ENCODE assay signal across 1 cellular context in the genomic region with DNA sequence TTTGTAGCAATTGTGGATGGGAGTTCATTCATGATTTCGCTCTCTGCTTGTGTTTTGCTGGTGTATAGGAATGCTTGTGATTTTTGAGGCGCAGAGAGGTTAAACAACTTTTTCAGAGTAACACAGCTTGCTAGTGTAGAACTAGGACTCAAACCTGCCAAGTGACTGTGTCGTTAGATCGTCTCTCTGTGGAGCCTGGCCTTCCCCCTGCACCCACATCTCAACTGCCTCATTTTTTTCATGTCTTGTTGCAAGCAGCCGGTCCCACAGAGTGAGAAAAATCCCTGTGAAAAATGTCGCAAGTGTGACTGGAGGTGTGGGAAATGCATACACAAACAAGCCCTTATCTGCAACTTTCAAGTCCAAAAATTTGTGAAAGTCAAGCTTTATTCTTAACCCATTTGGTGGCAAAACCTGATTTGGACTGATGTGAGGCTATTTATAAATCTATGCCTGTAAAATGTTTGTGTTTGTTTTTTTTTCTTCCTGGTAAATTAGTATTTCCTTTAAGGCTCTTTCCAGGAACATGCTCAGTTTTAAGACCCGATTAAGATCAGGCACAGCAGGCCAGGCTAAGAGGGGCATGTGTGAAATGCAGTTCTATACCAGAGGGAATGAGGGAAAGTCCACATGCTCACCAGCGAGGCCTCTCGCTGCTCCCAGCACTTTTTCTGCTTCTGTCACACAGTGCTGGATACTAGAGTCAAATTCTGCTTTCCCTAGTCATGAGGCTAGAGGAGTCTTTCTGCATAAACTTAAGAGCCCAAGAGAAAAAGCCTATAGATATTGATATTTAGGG.
TF ChIP-seq lines count a peak whose summit lies in the region.

No MANE protein-coding gene starts in this region.

TF ChIP-seq in H1, 55 proteins besides CTCF, POLR2A, EP300 and RAD21:
- peak; percentile 19; the same call in 1 of the 2 replicates for TF ChIP-seq E2F6 (IDR thresholded peaks at IDR 0.05)
- TF ChIP-seq, protein P1, sequence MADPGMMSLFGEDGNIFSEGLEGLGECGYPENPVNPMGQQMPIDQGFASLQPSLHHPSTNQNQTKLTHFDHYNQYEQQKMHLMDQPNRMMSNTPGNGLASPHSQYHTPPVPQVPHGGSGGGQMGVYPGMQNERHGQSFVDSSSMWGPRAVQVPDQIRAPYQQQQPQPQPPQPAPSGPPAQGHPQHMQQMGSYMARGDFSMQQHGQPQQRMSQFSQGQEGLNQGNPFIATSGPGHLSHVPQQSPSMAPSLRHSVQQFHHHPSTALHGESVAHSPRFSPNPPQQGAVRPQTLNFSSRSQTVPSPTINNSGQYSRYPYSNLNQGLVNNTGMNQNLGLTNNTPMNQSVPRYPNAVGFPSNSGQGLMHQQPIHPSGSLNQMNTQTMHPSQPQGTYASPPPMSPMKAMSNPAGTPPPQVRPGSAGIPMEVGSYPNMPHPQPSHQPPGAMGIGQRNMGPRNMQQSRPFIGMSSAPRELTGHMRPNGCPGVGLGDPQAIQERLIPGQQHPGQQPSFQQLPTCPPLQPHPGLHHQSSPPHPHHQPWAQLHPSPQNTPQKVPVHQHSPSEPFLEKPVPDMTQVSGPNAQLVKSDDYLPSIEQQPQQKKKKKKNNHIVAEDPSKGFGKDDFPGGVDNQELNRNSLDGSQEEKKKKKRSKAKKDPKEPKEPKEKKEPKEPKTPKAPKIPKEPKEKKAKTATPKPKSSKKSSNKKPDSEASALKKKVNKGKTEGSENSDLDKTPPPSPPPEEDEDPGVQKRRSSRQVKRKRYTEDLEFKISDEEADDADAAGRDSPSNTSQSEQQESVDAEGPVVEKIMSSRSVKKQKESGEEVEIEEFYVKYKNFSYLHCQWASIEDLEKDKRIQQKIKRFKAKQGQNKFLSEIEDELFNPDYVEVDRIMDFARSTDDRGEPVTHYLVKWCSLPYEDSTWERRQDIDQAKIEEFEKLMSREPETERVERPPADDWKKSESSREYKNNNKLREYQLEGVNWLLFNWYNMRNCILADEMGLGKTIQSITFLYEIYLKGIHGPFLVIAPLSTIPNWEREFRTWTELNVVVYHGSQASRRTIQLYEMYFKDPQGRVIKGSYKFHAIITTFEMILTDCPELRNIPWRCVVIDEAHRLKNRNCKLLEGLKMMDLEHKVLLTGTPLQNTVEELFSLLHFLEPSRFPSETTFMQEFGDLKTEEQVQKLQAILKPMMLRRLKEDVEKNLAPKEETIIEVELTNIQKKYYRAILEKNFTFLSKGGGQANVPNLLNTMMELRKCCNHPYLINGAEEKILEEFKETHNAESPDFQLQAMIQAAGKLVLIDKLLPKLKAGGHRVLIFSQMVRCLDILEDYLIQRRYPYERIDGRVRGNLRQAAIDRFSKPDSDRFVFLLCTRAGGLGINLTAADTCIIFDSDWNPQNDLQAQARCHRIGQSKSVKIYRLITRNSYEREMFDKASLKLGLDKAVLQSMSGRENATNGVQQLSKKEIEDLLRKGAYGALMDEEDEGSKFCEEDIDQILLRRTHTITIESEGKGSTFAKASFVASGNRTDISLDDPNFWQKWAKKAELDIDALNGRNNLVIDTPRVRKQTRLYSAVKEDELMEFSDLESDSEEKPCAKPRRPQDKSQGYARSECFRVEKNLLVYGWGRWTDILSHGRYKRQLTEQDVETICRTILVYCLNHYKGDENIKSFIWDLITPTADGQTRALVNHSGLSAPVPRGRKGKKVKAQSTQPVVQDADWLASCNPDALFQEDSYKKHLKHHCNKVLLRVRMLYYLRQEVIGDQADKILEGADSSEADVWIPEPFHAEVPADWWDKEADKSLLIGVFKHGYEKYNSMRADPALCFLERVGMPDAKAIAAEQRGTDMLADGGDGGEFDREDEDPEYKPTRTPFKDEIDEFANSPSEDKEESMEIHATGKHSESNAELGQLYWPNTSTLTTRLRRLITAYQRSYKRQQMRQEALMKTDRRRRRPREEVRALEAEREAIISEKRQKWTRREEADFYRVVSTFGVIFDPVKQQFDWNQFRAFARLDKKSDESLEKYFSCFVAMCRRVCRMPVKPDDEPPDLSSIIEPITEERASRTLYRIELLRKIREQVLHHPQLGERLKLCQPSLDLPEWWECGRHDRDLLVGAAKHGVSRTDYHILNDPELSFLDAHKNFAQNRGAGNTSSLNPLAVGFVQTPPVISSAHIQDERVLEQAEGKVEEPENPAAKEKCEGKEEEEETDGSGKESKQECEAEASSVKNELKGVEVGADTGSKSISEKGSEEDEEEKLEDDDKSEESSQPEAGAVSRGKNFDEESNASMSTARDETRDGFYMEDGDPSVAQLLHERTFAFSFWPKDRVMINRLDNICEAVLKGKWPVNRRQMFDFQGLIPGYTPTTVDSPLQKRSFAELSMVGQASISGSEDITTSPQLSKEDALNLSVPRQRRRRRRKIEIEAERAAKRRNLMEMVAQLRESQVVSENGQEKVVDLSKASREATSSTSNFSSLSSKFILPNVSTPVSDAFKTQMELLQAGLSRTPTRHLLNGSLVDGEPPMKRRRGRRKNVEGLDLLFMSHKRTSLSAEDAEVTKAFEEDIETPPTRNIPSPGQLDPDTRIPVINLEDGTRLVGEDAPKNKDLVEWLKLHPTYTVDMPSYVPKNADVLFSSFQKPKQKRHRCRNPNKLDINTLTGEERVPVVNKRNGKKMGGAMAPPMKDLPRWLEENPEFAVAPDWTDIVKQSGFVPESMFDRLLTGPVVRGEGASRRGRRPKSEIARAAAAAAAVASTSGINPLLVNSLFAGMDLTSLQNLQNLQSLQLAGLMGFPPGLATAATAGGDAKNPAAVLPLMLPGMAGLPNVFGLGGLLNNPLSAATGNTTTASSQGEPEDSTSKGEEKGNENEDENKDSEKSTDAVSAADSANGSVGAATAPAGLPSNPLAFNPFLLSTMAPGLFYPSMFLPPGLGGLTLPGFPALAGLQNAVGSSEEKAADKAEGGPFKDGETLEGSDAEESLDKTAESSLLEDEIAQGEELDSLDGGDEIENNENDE (IDR thresholded peaks at IDR 0.05; ENCODE audit: insufficient replicate concordance, low read length) = no peak
- 0 out of 2 replicates have a peak, but pooled peaks have one; percentile 11 for TF ChIP-seq KDM1A (IDR thresholded peaks at IDR 0.05; ENCODE audit: borderline replicate concordance, low read length)
